Comparison of ENCODE assay signal across 8 cellular contexts in genomic region chr19:1672038-1672768, GRCh38. TPM values are rescaled to one million over a fixed set of nuclear protein-coding genes. Genes with fewer than 3 reads are reported as not detected.
A peak's percentile ranks its signal among the peaks of the same experiment; 100 is the strongest.
DNase-seq lines count a peak whose midpoint lies in the region; ATAC-seq and TF ChIP-seq lines count a peak whose summit lies in the region.

No MANE protein-coding gene starts in this region.

- no peaks in the 10 kb centered on the region for H3K9me3 ChIP-seq in RWPE2 (ENCODE audit: severe bottlenecking)
- no peaks in the 10 kb centered on the region for H3K9me3 ChIP-seq in right atrium auricular region

- H3K27me3 Mint-ChIP-seq in activated naive CD8-positive, alpha-beta T cell treated with anti-CD3 and anti-CD28 coated beads, Interleukin-2, amount 10 ng/mL, durations not matched to agents 7 days and 5 days: peaks cover 53% of the 10 kb centered on the region

- no peaks in the 10 kb centered on the region for H3K36me3 ChIP-seq in RWPE2 (ENCODE audit: low read depth)
- H3K36me3 ChIP-seq in right atrium auricular region: no peaks in the 10 kb centered on the region

- H3K4me1 Mint-ChIP-seq in activated naive CD8-positive, alpha-beta T cell treated with anti-CD3 and anti-CD28 coated beads, Interleukin-2, amount 10 ng/mL, durations not matched to agents 7 days and 5 days: peaks cover 11% of the 10 kb centered on the region

- H3K9me3 Mint-ChIP-seq in activated naive CD8-positive, alpha-beta T cell treated with anti-CD3 and anti-CD28 coated beads, Interleukin-2, amount 10 ng/mL, durations not matched to agents 7 days and 5 days: no peaks in the 10 kb centered on the region

- ATAC-seq in RWPE2 (ENCODE audit: low read depth): peak; percentile 44; the same call in 1 of the 3 replicates
- peak; percentile 52 for ATAC-seq in activated naive CD8-positive, alpha-beta T cell treated with anti-CD3 and anti-CD28 coated beads, Interleukin-2, amount 10 ng/mL, durations not matched to agents 7 days and 5 days (ENCODE audit: low read depth)

- POLR2A ChIA-PET in activated naive CD8-positive, alpha-beta T cell treated with anti-CD3 and anti-CD28 coated beads, Interleukin-2, amount 10 ng/mL, durations not matched to agents 7 days and 5 days (lab: Charles Lee): interaction anchor here (0.7 to 1.1 kb wide), 3 partner anchors 20 to 93 kb away, joined by 3 to 7 read pairs (median 3); partner anchors contain the start of gene TCF3

- peak overlapping the region; percentile 14 for H3K4me3 ChIP-seq in RWPE2 (ENCODE audit: severe bottlenecking)
- H3K4me3 ChIP-seq in right atrium auricular region: peak overlapping the region in 1 of 2 donors; percentile 10

- no peak overlapping the region for H3K4me3 Mint-ChIP-seq in activated naive CD8-positive, alpha-beta T cell treated with anti-CD3 and anti-CD28 coated beads, Interleukin-2, amount 10 ng/mL, durations not matched to agents 7 days and 5 days

- TF ChIP-seq CTCF in RWPE2 (IDR thresholded peaks at IDR 0.05; ENCODE audit: poor library complexity, severe bottlenecking) (peak; percentile 89), right atrium auricular region (IDR thresholded peaks at IDR 0.05) (peak; percentile 86 to 88)

- H3K4me1 ChIP-seq in RWPE2 (ENCODE audit: insufficient read depth, poor library complexity, severe bottlenecking): no peaks in the 10 kb centered on the region
- H3K4me1 ChIP-seq in right atrium auricular region: peaks cover 0 to 30% of the 10 kb centered on the region in 2 donors

- H3K27ac Mint-ChIP-seq in activated naive CD8-positive, alpha-beta T cell treated with anti-CD3 and anti-CD28 coated beads, Interleukin-2, amount 10 ng/mL, durations not matched to agents 7 days and 5 days: no peak overlapping the region

- no peaks in the 10 kb centered on the region for H3K36me3 Mint-ChIP-seq in activated naive CD8-positive, alpha-beta T cell treated with anti-CD3 and anti-CD28 coated beads, Interleukin-2, amount 10 ng/mL, durations not matched to agents 7 days and 5 days

- DNase-seq in NCI-H748 (lab: John Stamatoyannopoulos, UW; ENCODE audit: unreplicated experiment) (peak; percentile 13), NCI-H748 treated with DMSO at 0.1 percent for 48 hours (lab: John Stamatoyannopoulos, UW) (no peak), RWPE2 (ENCODE audit: low spot score) (peak; percentile 47), right atrium auricular region (ENCODE audit: low spot score) (no peak), NCI-H2107 (lab: John Stamatoyannopoulos, UW) (no peak), GF-D8 (lab: John Stamatoyannopoulos, UW) (no peak)
- DNase-seq in activated naive CD8-positive, alpha-beta T cell treated with anti-CD3 and anti-CD28 coated beads, Interleukin-2, amount 10 ng/mL, durations not matched to agents 7 days and 5 days: peak; percentile 79
- peak; percentile 57 to 67 for DNase-seq in stimulated activated CD4-positive, alpha-beta T cell treated with anti-CD3 and anti-CD28 coated beads, Interleukin-1b, Interleukin-23, amount 100 ng/mL, for 4 hours (ENCODE audit: low read depth in 2 of 2)

- H3K27ac ChIP-seq in RWPE2 (ENCODE audit: poor library complexity, severe bottlenecking) (no peak overlapping the region), right atrium auricular region (no peak overlapping the region)

- peaks cover 52% of the 10 kb centered on the region for H3K27me3 ChIP-seq in RWPE2 (ENCODE audit: insufficient read depth, poor library complexity, severe bottlenecking)
- peaks cover 39 to 58% of the 10 kb centered on the region in 2 donors for H3K27me3 ChIP-seq in right atrium auricular region

RNA-seq across cellular contexts. Expression of gene TCF3, which starts 19.8 kb away (rescaled TPM):
- total RNA-seq in activated naive CD8-positive, alpha-beta T cell treated with anti-CD3 and anti-CD28 coated beads, Interleukin-2, amount 10 ng/mL, durations not matched to agents 7 days and 5 days: 100 to 1,000 TPM; 102 to 109 TPM
- total RNA-seq in right atrium auricular region: 10 to 100 TPM; 18.5 to 28.7 TPM

Comparison
In these comparisons a context has a peak if more than half of its experiments do, and no peak if none do; other contexts are left out.
1. DNase-seq: peak in NCI-H748 (single experiment), RWPE2 (single experiment), activated naive CD8-positive, alpha-beta T cell treated with anti-CD3 and anti-CD28 coated beads, Interleukin-2, amount 10 ng/mL, durations not matched to agents 7 days and 5 days (single experiment) and stimulated activated CD4-positive, alpha-beta T cell treated with anti-CD3 and anti-CD28 coated beads, Interleukin-1b, Interleukin-23, amount 100 ng/mL, for 4 hours (2 of 2); none in NCI-H748 treated with DMSO at 0.1 percent for 48 hours (single experiment), right atrium auricular region (single experiment), NCI-H2107 (single experiment) and GF-D8 (single experiment).